8 cellular contexts compared by ENCODE assay signal in genomic region chr22:43923631-43924548, GRCh38. TPM values are rescaled to one million over a fixed set of nuclear protein-coding genes. Genes with fewer than 3 reads are reported as not detected.
DNase-seq lines count a peak whose midpoint lies in the region; ATAC-seq and TF ChIP-seq lines count a peak whose summit lies in the region.

TSS of gene PNPLA3 (plus strand) at chr22:43923805. CDS start at chr22:43923912, 107 bp downstream.

- TF ChIP-seq POLR2A in esophagus muscularis mucosa (IDR thresholded peaks at IDR 0.05; ENCODE audit: low read depth), result no peak

- ATAC-seq in CD4-positive, CD25-positive, alpha-beta regulatory T cell (ENCODE audit: low read depth in 2 of 2), result peak; percentile 74 to 75

- peaks cover 0 to 4% (median 0%) of the 10 kb centered on the region in 7 donors for H3K9me3 Mint-ChIP-seq in CD4-positive, CD25-positive, alpha-beta regulatory T cell

- no peak for TF ChIP-seq CTCF in esophagus muscularis mucosa (IDR thresholded peaks at IDR 0.05)

- no peak within 1 kb of the TSS for H3K27ac ChIP-seq in CD4-positive, CD25-positive, alpha-beta regulatory T cell (ENCODE audit: insufficient read depth, low read length, poor library complexity, severe bottlenecking)
- peak within 1 kb of the TSS; percentile 84 for H3K27ac ChIP-seq in HUES48 (ENCODE audit: low read depth, low read length)
- peak within 1 kb of the TSS in 1 of 4 donors; percentile 27 for H3K27ac ChIP-seq in esophagus muscularis mucosa (replicated peaks in 1 of 4)

- intact Hi-C loops in esophagus muscularis mucosa (cut with DNase I), result no loop called here

- peak; percentile 46 to 55 (median 53) for DNase-seq in CD4-positive, CD25-positive, alpha-beta regulatory T cell
- DNase-seq in activated T-cell treated with anti-CD3 and anti-CD28 coated beads, Interleukin-2, amount 50 U/mL, for 48 hours, result peak; percentile 85 to 86
- no peak for DNase-seq in esophagus muscularis mucosa (ENCODE audit: extremely low spot score)
- peak; percentile 66 to 76 for DNase-seq in stimulated activated CD8-positive, alpha-beta memory T cell treated with anti-CD3 and anti-CD28 coated beads, Interleukin-2, amount 100 ng/mL, for 48 hours (ENCODE audit: low read depth in 2 of 2)
- no peak for DNase-seq in NK-92 (lab: John Stamatoyannopoulos, UW; ENCODE audit: unreplicated experiment)

- H3K4me1 ChIP-seq in CD4-positive, CD25-positive, alpha-beta regulatory T cell (ENCODE audit: control insufficient read depth, insufficient read depth, low read length, poor library complexity, severe bottlenecking), result peaks cover 9% of the 10 kb centered on the region
- H3K4me1 ChIP-seq in HUES48 (ENCODE audit: control insufficient read depth, insufficient read depth, low read length) (0 out of 2 replicates have a peak, but pooled peaks cover 10% of the 10 kb centered on the region), esophagus muscularis mucosa (peaks cover 7 to 19% (median 17%) of the 10 kb centered on the region in 4 donors), mucosa of stomach (ENCODE audit: control insufficient read depth, insufficient read depth, low read length) (peaks cover 19% of the 10 kb centered on the region)

- peak within 1 kb of the TSS; percentile 79 to 90 (median 84) for H3K4me3 Mint-ChIP-seq in CD4-positive, CD25-positive, alpha-beta regulatory T cell

- peak within 1 kb of the TSS in 1 of 3 donors; percentile 57 for H3K27ac Mint-ChIP-seq in CD4-positive, CD25-positive, alpha-beta regulatory T cell

- H3K9ac ChIP-seq in HUES48 (ENCODE audit: low read depth, low read length) (peak within 1 kb of the TSS; percentile 72), mucosa of stomach (ENCODE audit: low read length) (peak within 1 kb of the TSS; percentile 15)

- H3K4me1 Mint-ChIP-seq in CD4-positive, CD25-positive, alpha-beta regulatory T cell, result peaks cover 0 to 14% (median 9%) of the 10 kb centered on the region in 4 donors

- H3K36me3 ChIP-seq in CD4-positive, CD25-positive, alpha-beta regulatory T cell (ENCODE audit: control insufficient read depth, insufficient read depth, low read length), result no peaks in the 10 kb centered on the region
- peaks cover 23% of the 10 kb centered on the region for H3K36me3 ChIP-seq in HUES48 (ENCODE audit: control insufficient read depth, insufficient read depth, low read length)
- H3K36me3 ChIP-seq in esophagus muscularis mucosa, result no peaks in the 10 kb centered on the region
- no peaks in the 10 kb centered on the region for H3K36me3 ChIP-seq in mucosa of stomach (ENCODE audit: control insufficient read depth, insufficient read depth, low read length)

- WGBS in esophagus muscularis mucosa, result 1% methylated on average over 69 of the region's 107 CpGs

- H3K27me3 Mint-ChIP-seq in CD4-positive, CD25-positive, alpha-beta regulatory T cell, result peaks cover 61% of the 10 kb centered on the region

- TF ChIP-seq EP300 in esophagus muscularis mucosa (IDR thresholded peaks at IDR 0.05), result no peak

- H3K9me3 ChIP-seq in CD4-positive, CD25-positive, alpha-beta regulatory T cell (ENCODE audit: control insufficient read depth in 2 of 2, low read length in 2 of 2), result no peaks in the 10 kb centered on the region
- no peaks in the 10 kb centered on the region for H3K9me3 ChIP-seq in HUES48 (ENCODE audit: control insufficient read depth, insufficient read depth, low read length)
- peaks cover 0 to 4% (median 0%) of the 10 kb centered on the region in 4 donors for H3K9me3 ChIP-seq in esophagus muscularis mucosa
- H3K9me3 ChIP-seq in mucosa of stomach (ENCODE audit: control insufficient read depth, low read length), result no peaks in the 10 kb centered on the region

- H3K36me3 Mint-ChIP-seq in CD4-positive, CD25-positive, alpha-beta regulatory T cell, result peaks cover 3% of the 10 kb centered on the region

- H3K4me3 ChIP-seq in CD4-positive, CD25-positive, alpha-beta regulatory T cell (ENCODE audit: low read depth, low read length), result no peak within 1 kb of the TSS
- H3K4me3 ChIP-seq in HUES48 (ENCODE audit: low read depth, low read length) (peak within 1 kb of the TSS; percentile 84), esophagus muscularis mucosa (peak within 1 kb of the TSS; percentile 55 to 70 (median 64)), mucosa of stomach (ENCODE audit: low read length) (no peak within 1 kb of the TSS)

- H3K27me3 ChIP-seq in CD4-positive, CD25-positive, alpha-beta regulatory T cell (ENCODE audit: control insufficient read depth, insufficient read depth, low read length), result peaks cover 2% of the 10 kb centered on the region
- H3K27me3 ChIP-seq in HUES48 (ENCODE audit: control insufficient read depth, insufficient read depth, low read length) (no peaks in the 10 kb centered on the region), esophagus muscularis mucosa (peaks cover 7 to 64% (median 15%) of the 10 kb centered on the region in 4 donors), mucosa of stomach (ENCODE audit: control insufficient read depth, insufficient read depth, low read length) (peaks cover 6% of the 10 kb centered on the region)

TF ChIP-seq in PFSK-1, 5 proteins besides CTCF, POLR2A, EP300 and RAD21:
- TF ChIP-seq, protein P1, sequence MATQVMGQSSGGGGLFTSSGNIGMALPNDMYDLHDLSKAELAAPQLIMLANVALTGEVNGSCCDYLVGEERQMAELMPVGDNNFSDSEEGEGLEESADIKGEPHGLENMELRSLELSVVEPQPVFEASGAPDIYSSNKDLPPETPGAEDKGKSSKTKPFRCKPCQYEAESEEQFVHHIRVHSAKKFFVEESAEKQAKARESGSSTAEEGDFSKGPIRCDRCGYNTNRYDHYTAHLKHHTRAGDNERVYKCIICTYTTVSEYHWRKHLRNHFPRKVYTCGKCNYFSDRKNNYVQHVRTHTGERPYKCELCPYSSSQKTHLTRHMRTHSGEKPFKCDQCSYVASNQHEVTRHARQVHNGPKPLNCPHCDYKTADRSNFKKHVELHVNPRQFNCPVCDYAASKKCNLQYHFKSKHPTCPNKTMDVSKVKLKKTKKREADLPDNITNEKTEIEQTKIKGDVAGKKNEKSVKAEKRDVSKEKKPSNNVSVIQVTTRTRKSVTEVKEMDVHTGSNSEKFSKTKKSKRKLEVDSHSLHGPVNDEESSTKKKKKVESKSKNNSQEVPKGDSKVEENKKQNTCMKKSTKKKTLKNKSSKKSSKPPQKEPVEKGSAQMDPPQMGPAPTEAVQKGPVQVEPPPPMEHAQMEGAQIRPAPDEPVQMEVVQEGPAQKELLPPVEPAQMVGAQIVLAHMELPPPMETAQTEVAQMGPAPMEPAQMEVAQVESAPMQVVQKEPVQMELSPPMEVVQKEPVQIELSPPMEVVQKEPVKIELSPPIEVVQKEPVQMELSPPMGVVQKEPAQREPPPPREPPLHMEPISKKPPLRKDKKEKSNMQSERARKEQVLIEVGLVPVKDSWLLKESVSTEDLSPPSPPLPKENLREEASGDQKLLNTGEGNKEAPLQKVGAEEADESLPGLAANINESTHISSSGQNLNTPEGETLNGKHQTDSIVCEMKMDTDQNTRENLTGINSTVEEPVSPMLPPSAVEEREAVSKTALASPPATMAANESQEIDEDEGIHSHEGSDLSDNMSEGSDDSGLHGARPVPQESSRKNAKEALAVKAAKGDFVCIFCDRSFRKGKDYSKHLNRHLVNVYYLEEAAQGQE (IDR thresholded peaks at IDR 0.05; ENCODE audit: insufficient read depth in 1 of 2, low read depth in 2 of 2, low read length in 2 of 2), result no peak
- peak; percentile 16 for TF ChIP-seq FOXP2 (optimal IDR thresholded peaks at IDR 0.05; ENCODE audit: borderline replicate concordance, extremely low read depth, extremely low read length, insufficient read depth)
- no peak for TF ChIP-seq SIN3A (IDR thresholded peaks at IDR 0.05; ENCODE audit: borderline replicate concordance, insufficient read depth, low read length)
- 0 out of 2 replicates have a peak, but pooled peaks have one; percentile 41 for TF ChIP-seq TAF1 (IDR thresholded peaks at IDR 0.05; ENCODE audit: borderline replicate concordance, insufficient read depth, low read length)
- TF ChIP-seq POLR2AphosphoS5 (IDR thresholded peaks at IDR 0.05; ENCODE audit: low read depth, low read length), result peak; percentile 79

RNA-seq across cellular contexts. Expression of gene PNPLA3, which starts in this region (rescaled TPM):
- not detected for total RNA-seq in CD4-positive, CD25-positive, alpha-beta regulatory T cell
- not detected for polyA plus RNA-seq in CD4-positive, CD25-positive, alpha-beta regulatory T cell
- polyA plus RNA-seq in PFSK-1 (2012; ENCODE audit: insufficient read length, low read depth), result 4.7 TPM
- under 1 TPM in 1 of 4 donors, not detected in 3; 0.39 TPM for total RNA-seq in esophagus muscularis mucosa

Comparison
In these comparisons a context has a peak if more than half of its experiments do, and no peak if none do; other contexts are left out.
1. Peak in DNase-seq and ATAC-seq in CD4-positive, CD25-positive, alpha-beta regulatory T cell; RNA of the gene not detected or under 1 TPM.
2. DNase-seq: peak in activated T-cell treated with anti-CD3 and anti-CD28 coated beads, Interleukin-2, amount 50 U/mL, for 48 hours (2 of 2) and stimulated activated CD8-positive, alpha-beta memory T cell treated with anti-CD3 and anti-CD28 coated beads, Interleukin-2, amount 100 ng/mL, for 48 hours (2 of 2); none in esophagus muscularis mucosa (single experiment) and NK-92 (single experiment).
3. H3K4me3 ChIP-seq: peak in HUES48 (single experiment) and esophagus muscularis mucosa (4 of 4); none in CD4-positive, CD25-positive, alpha-beta regulatory T cell (single experiment) and mucosa of stomach (single experiment).